Comparison of ENCODE assay signal across 1 cellular context in the genomic region with DNA sequence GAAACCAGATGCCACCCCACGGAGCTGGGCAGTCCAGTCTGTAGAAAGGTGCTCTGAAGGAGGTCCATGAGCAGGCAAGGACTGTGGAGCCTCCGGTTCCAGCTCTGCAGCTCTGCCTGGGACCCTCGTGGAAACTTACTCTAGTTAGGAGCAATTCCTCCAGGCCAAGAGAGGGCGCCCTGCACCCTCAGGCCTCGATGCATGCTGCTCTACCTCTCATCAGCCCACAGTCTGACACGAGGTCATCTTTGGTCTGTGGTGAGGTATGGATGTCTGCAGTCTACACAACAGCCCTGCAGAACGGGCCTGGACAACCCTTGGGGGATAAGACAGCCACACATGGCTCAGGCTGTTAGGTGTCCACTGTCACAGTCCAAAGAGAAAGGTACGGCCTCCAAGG.
TF ChIP-seq lines count a peak whose summit lies in the region.

No MANE protein-coding gene starts in this region.

TF ChIP-seq in WTC11, 78 proteins besides CTCF, POLR2A, EP300 and RAD21 (continued from another document):
- TF ChIP-seq ZNF219 (CRISPR knock-in tag; IDR thresholded peaks at IDR 0.05; ENCODE audit: borderline replicate concordance): no peak
- TF ChIP-seq, protein P1, sequence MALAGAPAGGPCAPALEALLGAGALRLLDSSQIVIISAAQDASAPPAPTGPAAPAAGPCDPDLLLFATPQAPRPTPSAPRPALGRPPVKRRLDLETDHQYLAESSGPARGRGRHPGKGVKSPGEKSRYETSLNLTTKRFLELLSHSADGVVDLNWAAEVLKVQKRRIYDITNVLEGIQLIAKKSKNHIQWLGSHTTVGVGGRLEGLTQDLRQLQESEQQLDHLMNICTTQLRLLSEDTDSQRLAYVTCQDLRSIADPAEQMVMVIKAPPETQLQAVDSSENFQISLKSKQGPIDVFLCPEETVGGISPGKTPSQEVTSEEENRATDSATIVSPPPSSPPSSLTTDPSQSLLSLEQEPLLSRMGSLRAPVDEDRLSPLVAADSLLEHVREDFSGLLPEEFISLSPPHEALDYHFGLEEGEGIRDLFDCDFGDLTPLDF (CRISPR knock-in tag; IDR thresholded peaks at IDR 0.05): 0 out of 2 replicates have a peak, but pooled peaks have one; percentile 41
- TF ChIP-seq, protein P2, sequence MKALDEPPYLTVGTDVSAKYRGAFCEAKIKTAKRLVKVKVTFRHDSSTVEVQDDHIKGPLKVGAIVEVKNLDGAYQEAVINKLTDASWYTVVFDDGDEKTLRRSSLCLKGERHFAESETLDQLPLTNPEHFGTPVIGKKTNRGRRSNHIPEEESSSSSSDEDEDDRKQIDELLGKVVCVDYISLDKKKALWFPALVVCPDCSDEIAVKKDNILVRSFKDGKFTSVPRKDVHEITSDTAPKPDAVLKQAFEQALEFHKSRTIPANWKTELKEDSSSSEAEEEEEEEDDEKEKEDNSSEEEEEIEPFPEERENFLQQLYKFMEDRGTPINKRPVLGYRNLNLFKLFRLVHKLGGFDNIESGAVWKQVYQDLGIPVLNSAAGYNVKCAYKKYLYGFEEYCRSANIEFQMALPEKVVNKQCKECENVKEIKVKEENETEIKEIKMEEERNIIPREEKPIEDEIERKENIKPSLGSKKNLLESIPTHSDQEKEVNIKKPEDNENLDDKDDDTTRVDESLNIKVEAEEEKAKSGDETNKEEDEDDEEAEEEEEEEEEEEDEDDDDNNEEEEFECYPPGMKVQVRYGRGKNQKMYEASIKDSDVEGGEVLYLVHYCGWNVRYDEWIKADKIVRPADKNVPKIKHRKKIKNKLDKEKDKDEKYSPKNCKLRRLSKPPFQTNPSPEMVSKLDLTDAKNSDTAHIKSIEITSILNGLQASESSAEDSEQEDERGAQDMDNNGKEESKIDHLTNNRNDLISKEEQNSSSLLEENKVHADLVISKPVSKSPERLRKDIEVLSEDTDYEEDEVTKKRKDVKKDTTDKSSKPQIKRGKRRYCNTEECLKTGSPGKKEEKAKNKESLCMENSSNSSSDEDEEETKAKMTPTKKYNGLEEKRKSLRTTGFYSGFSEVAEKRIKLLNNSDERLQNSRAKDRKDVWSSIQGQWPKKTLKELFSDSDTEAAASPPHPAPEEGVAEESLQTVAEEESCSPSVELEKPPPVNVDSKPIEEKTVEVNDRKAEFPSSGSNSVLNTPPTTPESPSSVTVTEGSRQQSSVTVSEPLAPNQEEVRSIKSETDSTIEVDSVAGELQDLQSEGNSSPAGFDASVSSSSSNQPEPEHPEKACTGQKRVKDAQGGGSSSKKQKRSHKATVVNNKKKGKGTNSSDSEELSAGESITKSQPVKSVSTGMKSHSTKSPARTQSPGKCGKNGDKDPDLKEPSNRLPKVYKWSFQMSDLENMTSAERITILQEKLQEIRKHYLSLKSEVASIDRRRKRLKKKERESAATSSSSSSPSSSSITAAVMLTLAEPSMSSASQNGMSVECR (CRISPR knock-in tag; IDR thresholded peaks at IDR 0.05; ENCODE audit: borderline replicate concordance): no peak
- TF ChIP-seq, protein P3, sequence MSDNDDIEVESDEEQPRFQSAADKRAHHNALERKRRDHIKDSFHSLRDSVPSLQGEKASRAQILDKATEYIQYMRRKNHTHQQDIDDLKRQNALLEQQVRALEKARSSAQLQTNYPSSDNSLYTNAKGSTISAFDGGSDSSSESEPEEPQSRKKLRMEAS (CRISPR knock-in tag; IDR thresholded peaks at IDR 0.05): peak; percentile 83
